11 cellular contexts compared by ENCODE assay signal in the genomic region with DNA sequence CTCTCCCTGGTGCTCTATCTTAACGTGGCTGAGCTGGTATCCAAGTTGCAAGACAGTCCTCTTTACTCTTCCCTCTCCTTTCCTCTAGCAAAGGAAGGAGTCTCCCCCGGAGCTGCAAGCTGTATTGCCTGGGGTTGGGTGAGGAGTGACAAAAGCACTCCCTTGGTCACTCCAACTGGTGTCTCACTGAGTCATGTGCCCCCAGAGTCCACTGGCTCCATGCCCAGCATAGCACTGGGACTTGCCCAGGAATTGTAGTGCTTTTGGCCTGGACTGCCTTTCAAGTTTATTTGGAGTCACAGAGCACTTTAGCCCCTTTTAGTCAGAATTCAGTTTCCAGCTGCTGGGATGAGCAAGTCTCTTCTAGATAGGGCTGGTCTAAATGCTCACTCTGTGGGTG.
DNase-seq lines count a peak whose midpoint lies in the region; ATAC-seq and TF ChIP-seq lines count a peak whose summit lies in the region.
"Had no signal": no experiment of that assay in that cellular context is flagged by ENCODE, and none has a peak within 500 bp of the region (broad histone marks: within the 10 kb centered on the region; RNA-seq: fewer than 3 reads in every experiment).

No MANE protein-coding gene starts in this region.

- H3K36me3 Mint-ChIP-seq in nephron progenitor cell (ENCODE audit: low read depth) = no peaks in the 10 kb centered on the region
- H3K36me3 Mint-ChIP-seq in stimulated activated memory B cell treated with anti-CD40 and anti-IgM and Interleukin-4, amounts not matched to agents 10 μg/mL and 1 μg/mL and 100 μg/mL, for 72 hours = no peaks in the 10 kb centered on the region
- H3K36me3 Mint-ChIP-seq: naive thymus-derived CD8-positive, alpha-beta T cell had no signal

- WGBS in spleen, 5 donors = 28 to 70% (median 59%) methylated on average over 2 of the region's 2 CpGs

- no peak overlapping the region for H3K4me3 ChIP-seq in fibroblast of lung (replicated peaks in 1 of 4; ENCODE audit: control extremely low read depth in 1 of 4, insufficient read depth in 1 of 4, low read depth in 3 of 4, low read length in 4 of 4)
- H3K4me3 ChIP-seq in spleen = no peak overlapping the region
- H3K4me3 ChIP-seq: skin epidermis had no signal

- DNase-seq in GM03348 (ENCODE audit: low spot score) (peak; percentile 8), RPMI7951 (ENCODE audit: low read depth) (peak; percentile 95), fibroblast of lung (ENCODE audit: low read depth in 2 of 2) (peak; percentile 77 to 80), nephron progenitor cell (no peak), spleen (no peak)
- DNase-seq: activated CD4-positive, alpha-beta T cell treated with anti-CD3 and anti-CD28 coated beads, Interleukin-2, amount 10 ng/mL, durations not matched to agents 24 days and 14 days; naive thymus-derived CD8-positive, alpha-beta T cell had no signal

- H2AFZ ChIP-seq in fibroblast of lung (ENCODE audit: low read length) = peak overlapping the region; percentile 8

- H3K9ac ChIP-seq in fibroblast of lung (ENCODE audit: insufficient read depth, low read length) = no peak overlapping the region

- H3K9me3 ChIP-seq in fibroblast of lung (ENCODE audit: control insufficient read depth, insufficient read depth, low read depth, low read length) (no peaks in the 10 kb centered on the region), spleen (no peaks in the 10 kb centered on the region)

- TF ChIP-seq CTCF in fibroblast of lung (conservative IDR thresholded peaks at IDR 0.05 in 1 of 2, IDR thresholded peaks at IDR 0.05 in 1 of 2; ENCODE audit: low read depth in 1 of 2, low read length in 2 of 2) (no peak), nephron progenitor cell (IDR thresholded peaks at IDR 0.05) (no peak), spleen (IDR thresholded peaks at IDR 0.05 in 8 of 11, conservative IDR thresholded peaks at IDR 0.05 in 3 of 11) (no peak)

- peaks cover 14% of the 10 kb centered on the region for H3K27me3 Mint-ChIP-seq in nephron progenitor cell (ENCODE audit: low read depth, poor library complexity)
- H3K27me3 Mint-ChIP-seq in stimulated activated memory B cell treated with anti-CD40 and anti-IgM and Interleukin-4, amounts not matched to agents 10 μg/mL and 1 μg/mL and 100 μg/mL, for 72 hours = peaks cover 8% of the 10 kb centered on the region

- no peak overlapping the region for H3K4me3 Mint-ChIP-seq in nephron progenitor cell
- H3K4me3 Mint-ChIP-seq in stimulated activated memory B cell treated with anti-CD40 and anti-IgM and Interleukin-4, amounts not matched to agents 10 μg/mL and 1 μg/mL and 100 μg/mL, for 72 hours = no peak overlapping the region
- H3K4me3 Mint-ChIP-seq: activated CD4-positive, alpha-beta T cell treated with anti-CD3 and anti-CD28 coated beads, Interleukin-2, amount 10 ng/mL, durations not matched to agents 24 days and 14 days; naive thymus-derived CD8-positive, alpha-beta T cell had no signal

- H3K9me3 Mint-ChIP-seq in nephron progenitor cell = no peaks in the 10 kb centered on the region
- H3K9me3 Mint-ChIP-seq in stimulated activated memory B cell treated with anti-CD40 and anti-IgM and Interleukin-4, amounts not matched to agents 10 μg/mL and 1 μg/mL and 100 μg/mL, for 72 hours = peaks cover 3% of the 10 kb centered on the region
- H3K9me3 Mint-ChIP-seq: activated CD4-positive, alpha-beta T cell treated with anti-CD3 and anti-CD28 coated beads, Interleukin-2, amount 10 ng/mL, durations not matched to agents 24 days and 14 days; naive thymus-derived CD8-positive, alpha-beta T cell had no signal

- TF ChIP-seq POLR2A in spleen (IDR thresholded peaks at IDR 0.05) = no peak

- H3K27me3 ChIP-seq in fibroblast of lung (ENCODE audit: control insufficient read depth, insufficient read depth, low read length) (no peaks in the 10 kb centered on the region), spleen (replicated peaks in 1 of 7) (peaks cover 0 to 6% (median 0%) of the 10 kb centered on the region in 7 donors)

- ATAC-seq in GM21786 (IDR thresholded peaks at IDR 0.05; ENCODE audit: unreplicated experiment) (no peak), GM18870 (IDR thresholded peaks at IDR 0.05; ENCODE audit: unreplicated experiment) (no peak)
- no peak for ATAC-seq in stimulated activated memory B cell treated with anti-CD40 and anti-IgM and Interleukin-4, amounts not matched to agents 10 μg/mL and 1 μg/mL and 100 μg/mL, for 72 hours
- ATAC-seq: naive thymus-derived CD8-positive, alpha-beta T cell had no signal

- H3K4me1 Mint-ChIP-seq in nephron progenitor cell = no peaks in the 10 kb centered on the region
- H3K4me1 Mint-ChIP-seq in stimulated activated memory B cell treated with anti-CD40 and anti-IgM and Interleukin-4, amounts not matched to agents 10 μg/mL and 1 μg/mL and 100 μg/mL, for 72 hours = no peaks in the 10 kb centered on the region
- H3K4me1 Mint-ChIP-seq: activated CD4-positive, alpha-beta T cell treated with anti-CD3 and anti-CD28 coated beads, Interleukin-2, amount 10 ng/mL, durations not matched to agents 24 days and 14 days; naive thymus-derived CD8-positive, alpha-beta T cell had no signal

- no peaks in the 10 kb centered on the region for H3K36me3 ChIP-seq in fibroblast of lung (ENCODE audit: control insufficient read depth, insufficient read depth, low read length)
- no peaks in the 10 kb centered on the region for H3K36me3 ChIP-seq in spleen

- H3K4me1 ChIP-seq in fibroblast of lung (ENCODE audit: control insufficient read depth, extremely low read depth, insufficient read depth, low read length) = peaks cover 18% of the 10 kb centered on the region
- H3K4me1 ChIP-seq in spleen = no peaks in the 10 kb centered on the region

- no peaks in the 10 kb centered on the region for H4K20me1 ChIP-seq in fibroblast of lung (ENCODE audit: control insufficient read depth, extremely low read depth, insufficient read depth, low read length)

- peak overlapping the region; percentile 74 for H3K27ac ChIP-seq in fibroblast of lung (ENCODE audit: insufficient read depth, low read length)
- H3K27ac ChIP-seq in spleen = no peak overlapping the region

- no peak overlapping the region for H3K4me2 ChIP-seq in fibroblast of lung (ENCODE audit: extremely low read depth, insufficient read depth, low read length)

- intact Hi-C loops in spleen (cut with DNase I; ENCODE audit: low total_unique reads) = no loop called here

- no peaks in the 10 kb centered on the region for H3K79me2 ChIP-seq in fibroblast of lung (ENCODE audit: control insufficient read depth, insufficient read depth, low read length)

- H3K27ac Mint-ChIP-seq in nephron progenitor cell = peak overlapping the region; percentile 17
- H3K27ac Mint-ChIP-seq in stimulated activated memory B cell treated with anti-CD40 and anti-IgM and Interleukin-4, amounts not matched to agents 10 μg/mL and 1 μg/mL and 100 μg/mL, for 72 hours = no peak overlapping the region
- H3K27ac Mint-ChIP-seq: activated CD4-positive, alpha-beta T cell treated with anti-CD3 and anti-CD28 coated beads, Interleukin-2, amount 10 ng/mL, durations not matched to agents 24 days and 14 days; naive thymus-derived CD8-positive, alpha-beta T cell had no signal

Comparison
In these comparisons a context has a peak if more than half of its experiments do, and no peak if none do; other contexts are left out.
1. DNase-seq: peak in GM03348 (single experiment), RPMI7951 (single experiment) and fibroblast of lung (2 of 2); none in nephron progenitor cell (single experiment) and spleen (single experiment).